19 cellular contexts compared by ENCODE assay signal in the genomic region with DNA sequence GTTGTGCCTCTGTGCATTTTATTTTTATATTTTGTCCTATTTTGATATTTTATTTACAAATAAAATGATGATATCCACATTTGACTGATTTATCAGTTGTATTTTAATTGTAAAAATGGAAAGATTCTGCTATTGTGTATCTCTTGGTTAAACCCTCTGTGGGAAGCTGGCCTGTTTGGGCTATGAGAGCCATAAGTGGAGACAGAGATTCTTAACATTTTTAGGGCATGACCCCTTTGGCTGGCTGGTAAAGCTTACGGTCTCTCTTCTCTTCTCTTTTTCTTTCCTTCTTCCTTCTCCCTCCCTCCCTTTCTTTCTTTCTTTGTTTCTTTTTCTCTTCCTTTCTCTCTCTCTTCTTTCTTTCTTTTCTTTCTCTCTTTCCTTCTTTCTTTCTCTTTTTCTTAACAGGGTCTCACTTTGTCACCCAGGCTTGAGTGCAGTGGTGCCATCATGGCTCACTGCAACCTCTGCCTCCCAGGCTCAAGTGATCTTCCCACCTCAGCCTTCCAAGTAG.
DNase-seq lines count a peak whose midpoint lies in the region; ATAC-seq, FAIRE-seq and TF ChIP-seq lines count a peak whose summit lies in the region.
"Had no signal": no experiment of that assay in that cellular context is flagged by ENCODE, and none has a peak within 500 bp of the region (broad histone marks: within the 10 kb centered on the region; RNA-seq: fewer than 3 reads in every experiment).

No MANE protein-coding gene starts in this region.

- no peaks in the 10 kb centered on the region for H3K27me3 Mint-ChIP-seq in MCF 10A (ENCODE audit: insufficient read depth, unreplicated experiment)

- no peaks in the 10 kb centered on the region for H3K9me3 Mint-ChIP-seq in MCF 10A (ENCODE audit: unreplicated experiment)
- no peaks in the 10 kb centered on the region for H3K9me3 Mint-ChIP-seq in activated naive CD4-positive, alpha-beta T cell treated with anti-CD3 and anti-CD28 coated beads, Interleukin-2, amount 50 U/mL, for 72 hours

- no peak for FAIRE-seq in K562 (lab: Jason Lieb, UNC)
- FAIRE-seq in keratinocyte (lab: Jason Lieb, UNC): no peak
- FAIRE-seq: GM18507 had no signal

- H3K4me1 ChIP-seq in breast epithelium: peaks cover 0 to 13% of the 10 kb centered on the region in 2 donors
- peaks cover 3 to 7% of the 10 kb centered on the region in 2 experiments; a peak in 4 of 5 replicates for H3K4me1 ChIP-seq in K562 (replicated peaks in 1 of 2; ENCODE audit: control insufficient read depth in 2 of 2, insufficient read depth in 2 of 2, low read length in 2 of 2)
- H3K4me1 ChIP-seq in keratinocyte (ENCODE audit: control insufficient read depth, extremely low read depth, insufficient read depth, low read length): peaks cover 49% of the 10 kb centered on the region

- H3K36me3 Mint-ChIP-seq in MCF 10A (ENCODE audit: insufficient read depth, unreplicated experiment): peaks cover 9% of the 10 kb centered on the region
- peaks cover 0 to 5% of the 10 kb centered on the region in 2 donors for H3K36me3 Mint-ChIP-seq in activated naive CD4-positive, alpha-beta T cell treated with anti-CD3 and anti-CD28 coated beads, Interleukin-2, amount 50 U/mL, for 72 hours

- BruUV-seq in MCF 10A (replicated peaks; lab: Mats Ljungman, UMichigan): TSS peak; percentile 65
- no TSS peak for BruUV-seq in K562 (replicated peaks; lab: Mats Ljungman, UMichigan)

- in situ Hi-C loops in K562 (cut with MboI): no loop called here

- peak overlapping the region; percentile 93 for H3K27ac Mint-ChIP-seq in MCF 10A (ENCODE audit: low read depth, unreplicated experiment)
- H3K27ac Mint-ChIP-seq in activated naive CD4-positive, alpha-beta T cell treated with anti-CD3 and anti-CD28 coated beads, Interleukin-2, amount 50 U/mL, for 72 hours: no peak overlapping the region

- no peak overlapping the region for H3K4me2 ChIP-seq in K562 (ENCODE audit: insufficient read depth, low read length)
- peak overlapping the region; percentile 61 for H3K4me2 ChIP-seq in keratinocyte (ENCODE audit: control insufficient read depth, extremely low read depth, insufficient read depth, low read depth, low read length)
- H3K4me2 ChIP-seq: KMS-11 had no signal

- 17% methylated on average over 1 of the region's 1 CpG for WGBS in K562 (ENCODE audit: insufficient coverage, low coverage, missing lambda C conversion rate)

- peaks cover 48% of the 10 kb centered on the region for H3K4me1 Mint-ChIP-seq in MCF 10A (ENCODE audit: insufficient read depth, unreplicated experiment)

- no peaks in the 10 kb centered on the region for H3K9me1 ChIP-seq in K562 (ENCODE audit: control insufficient read depth, insufficient read depth, low read length)
- no peaks in the 10 kb centered on the region for H3K9me1 ChIP-seq in keratinocyte (ENCODE audit: control insufficient read depth, extremely low read depth, insufficient read depth, low read length)

- no peak for DNase-seq in MCF 10A (ENCODE audit: unreplicated experiment)
- DNase-seq in breast epithelium (ENCODE audit: low spot score in 2 of 2): no peak
- no peak for DNase-seq in K562 (ENCODE audit: extremely low read depth in 1 of 4, low spot score in 3 of 4)
- no peak for DNase-seq in keratinocyte (ENCODE audit: low read depth, low spot score)
- DNase-seq in activated naive CD4-positive, alpha-beta T cell treated with anti-CD3 and anti-CD28 coated beads, Interleukin-2, amount 50 U/mL, for 72 hours (ENCODE audit: low spot score in 2 of 2): no peak
- DNase-seq: C1 segment of cervical spinal cord; GOT3; MM.1S; NCI-H1105; NCI-H1694 treated with DMSO at 0.1 percent for 48 hours; NCI-H345; NCI-H526 treated with DMSO at 0.1 percent for 48 hours; NK-92 treated with Interleukin-12 subunit alpha and Interleukin-12 subunit beta, amount 100 ng/mL, for 24 hours had no signal

- ATAC-seq in K562 (no peak), GM18519 (IDR thresholded peaks at IDR 0.05; ENCODE audit: low FRiP score, unreplicated experiment) (no peak), GM19023 (IDR thresholded peaks at IDR 0.05; ENCODE audit: unreplicated experiment) (no peak), HG02759 (IDR thresholded peaks at IDR 0.05; ENCODE audit: unreplicated experiment) (no peak)
- ATAC-seq in activated naive CD4-positive, alpha-beta T cell treated with anti-CD3 and anti-CD28 coated beads, Interleukin-2, amount 50 U/mL, for 72 hours: no peak

- no peaks in the 10 kb centered on the region for H4K20me1 ChIP-seq in K562 (replicated peaks; ENCODE audit: control insufficient read depth, insufficient read depth, low read length)
- H4K20me1 ChIP-seq in keratinocyte (ENCODE audit: control insufficient read depth, extremely low read depth, insufficient read depth, low read length): no peaks in the 10 kb centered on the region

- CTCF ChIA-PET in MCF 10A (lab: Yijun Ruan, JAX) (interaction anchor here (0.7 kb wide), 1 partner anchor 42 kb away, joined by 6 read pairs; no protein-coding TSS in a partner anchor), K562 (lab: Yijun Ruan, JAX; ENCODE audit: low intra/inter-chr PET ratio) (no interaction called here)

- H3K36me3 ChIP-seq in breast epithelium (no peaks in the 10 kb centered on the region), K562 (ENCODE audit: control insufficient read depth, insufficient read depth, low read length) (no peaks in the 10 kb centered on the region), keratinocyte (ENCODE audit: control insufficient read depth in 2 of 2, extremely low read depth in 1 of 2, insufficient read depth in 2 of 2, low read length in 2 of 2) (no peaks in the 10 kb centered on the region)

- dilution Hi-C loops in keratinocyte (cut with MboI; ENCODE audit: extremely low pct_ligation_motif_present, low sequenced_read_pairs): no loop called here

- TF ChIP-seq POLR2A in breast epithelium (IDR thresholded peaks at IDR 0.05) (no peak), K562 (conservative IDR thresholded peaks at IDR 0.05) (no peak)

- H3K9me3 ChIP-seq in breast epithelium (no peaks in the 10 kb centered on the region), K562 (replicated peaks; ENCODE audit: control insufficient read depth, insufficient read depth, low read depth, low read length) (no peaks in the 10 kb centered on the region), keratinocyte (ENCODE audit: control insufficient read depth, low read depth, low read length) (no peaks in the 10 kb centered on the region)

- H3K27ac ChIP-seq in breast epithelium: no peak overlapping the region
- H3K27ac ChIP-seq in K562 (ENCODE audit: extremely low read depth, low read depth, low read length): no peak overlapping the region
- peak overlapping the region; percentile 75 for H3K27ac ChIP-seq in keratinocyte (ENCODE audit: control insufficient read depth, insufficient read depth, low read length)
- H3K27ac ChIP-seq: 22Rv1, KMS-11 had no signal

- TF ChIP-seq EP300 in K562 (IDR thresholded peaks at IDR 0.05; ENCODE audit: low read length): no peak

- POLR2A ChIA-PET in MCF 10A (lab: Yijun Ruan, JAX): interaction anchor here (0.7 to 1.3 kb wide), 2 partner anchors 19 to 280 kb away, joined by 3 to 4 read pairs; no protein-coding TSS in a partner anchor
- POLR2A ChIA-PET in K562 (lab: Yijun Ruan, JAX): interaction anchor here (0.6 to 0.7 kb wide), 2 partner anchors 12 to 92 kb away, joined by 3 read pairs; no protein-coding TSS in a partner anchor

- no peaks in the 10 kb centered on the region for H3K79me2 ChIP-seq in K562 (ENCODE audit: control insufficient read depth, insufficient read depth, low read length)
- H3K79me2 ChIP-seq in keratinocyte (ENCODE audit: control insufficient read depth, insufficient read depth, low read length): no peaks in the 10 kb centered on the region

- H2AFZ ChIP-seq in K562 (ENCODE audit: low read depth, low read length) (no peak overlapping the region), keratinocyte (ENCODE audit: control insufficient read depth, low read length) (peak overlapping the region; percentile 30)

- TF ChIP-seq CTCF in MCF 10A (IDR thresholded peaks at IDR 0.05; ENCODE audit: unreplicated experiment): no peak
- TF ChIP-seq CTCF in breast epithelium (IDR thresholded peaks at IDR 0.05): no peak
- no peak for TF ChIP-seq CTCF in K562 (IDR thresholded peaks at IDR 0.05 in 2 of 3, conservative IDR thresholded peaks at IDR 0.05 in 1 of 3; ENCODE audit: insufficient read depth in 2 of 3, low read depth in 1 of 3, low read length in 3 of 3)
- no peak for TF ChIP-seq CTCF in keratinocyte (optimal IDR thresholded peaks at IDR 0.05 in 1 of 3, IDR thresholded peaks at IDR 0.05 in 1 of 3, conservative IDR thresholded peaks at IDR 0.05 in 1 of 3; ENCODE audit: extremely low read depth in 1 of 3, insufficient read depth in 2 of 3, low read length in 3 of 3)

- intact Hi-C loops in MCF 10A (cut with micrococcal nuclease): loop anchor here (5.0 kb wide), 1 partner anchor 292 kb away; no protein-coding TSS in a partner anchor
- intact Hi-C loops in breast epithelium (cut with DNase I; ENCODE audit: low total_unique reads): no loop called here
- intact Hi-C loops in K562 (cut with micrococcal nuclease): no loop called here

- H3K9ac ChIP-seq in K562 (ENCODE audit: insufficient read depth in 1 of 2, low read depth in 2 of 2, low read length in 2 of 2) (no peak overlapping the region), keratinocyte (ENCODE audit: control insufficient read depth, extremely low read depth, insufficient read depth, low read length) (peak overlapping the region; percentile 39)
- H3K9ac ChIP-seq: KMS-11 had no signal

- H3K4me3 ChIP-seq in breast epithelium: no peak overlapping the region
- no peak overlapping the region for H3K4me3 ChIP-seq in K562
- no peak overlapping the region for H3K4me3 ChIP-seq in keratinocyte (ENCODE audit: control insufficient read depth in 2 of 3, extremely low read depth in 1 of 3, insufficient read depth in 2 of 3, low read depth in 1 of 3, low read length in 3 of 3)

- H3K4me3 Mint-ChIP-seq in MCF 10A (ENCODE audit: unreplicated experiment): no peak overlapping the region

- no peak for TF ChIP-seq RAD21 in K562 (CRISPR knock-in tag; conservative IDR thresholded peaks at IDR 0.05 in 1 of 2, IDR thresholded peaks at IDR 0.05 in 1 of 2)

- H3K27me3 ChIP-seq in breast epithelium: no peaks in the 10 kb centered on the region
- H3K27me3 ChIP-seq in K562 (ENCODE audit: control insufficient read depth in 2 of 2, insufficient read depth in 2 of 2, low read length in 2 of 2): peaks cover 22 to 46% of the 10 kb centered on the region in 2 experiments; a peak in 4 of 5 replicates
- H3K27me3 ChIP-seq in keratinocyte (ENCODE audit: control insufficient read depth, extremely low read depth, insufficient read depth, low read length): no peaks in the 10 kb centered on the region
